In genomic region chr2:31108887-31109286, GRCh38 we compare ENCODE assay signal across 16 cellular contexts.
"Had no signal": no experiment of that assay in that cellular context is flagged by ENCODE, and none has a peak within 500 bp of the region (broad histone marks: within the 10 kb centered on the region; RNA-seq: fewer than 3 reads in every experiment).

No MANE protein-coding gene starts in this region.

- DNase-seq: activated CD4-positive, alpha-beta T cell treated with anti-CD3 and anti-CD28 coated beads, Interleukin-2, amount 10 ng/mL, durations not matched to agents 24 days and 14 days; activated CD8-positive, alpha-beta memory T cell treated with anti-CD3 and anti-CD28 coated beads for 24 hours; activated naive CD4-positive, alpha-beta T cell treated with anti-CD3 and anti-CD28 coated beads for 36 hours; colonic mucosa; effector CD4-positive, alpha-beta T cell; hippocampal formation; left cardiac atrium; stimulated activated CD4-positive, alpha-beta T cell treated with anti-CD3 and anti-CD28 coated beads, Interleukin-15, amount 100 ng/mL, for 24 hours; stimulated activated CD4-positive, alpha-beta T cell treated with anti-CD3 and anti-CD28 coated beads, Interleukin-4, amount 100 ng/mL, for 24 hours; T-cell; WERI-Rb-1 had no signal

- FAIRE-seq: endothelial cell of umbilical vein had no signal

- H3K4me3 ChIP-seq: colonic mucosa, lung, thoracic aorta had no signal

- ATAC-seq: left cardiac atrium, T-cell had no signal

- H3K36me3 Mint-ChIP-seq: T-cell had no signal

- H3K27ac Mint-ChIP-seq: activated CD4-positive, alpha-beta T cell treated with anti-CD3 and anti-CD28 coated beads, Interleukin-2, amount 10 ng/mL, durations not matched to agents 24 days and 14 days; activated naive CD4-positive, alpha-beta T cell treated with anti-CD3 and anti-CD28 coated beads for 36 hours; stimulated activated naive CD8-positive, alpha-beta T cell treated with anti-CD3 and anti-CD28 coated beads, Interleukin-15, Interleukin-2, amounts not matched to agents 100 ng/mL and 50 ng/mL, for 24 hours; T-cell had no signal

- H3K9me3 Mint-ChIP-seq: activated CD4-positive, alpha-beta T cell treated with anti-CD3 and anti-CD28 coated beads, Interleukin-2, amount 10 ng/mL, durations not matched to agents 24 days and 14 days; activated naive CD4-positive, alpha-beta T cell treated with anti-CD3 and anti-CD28 coated beads for 36 hours; stimulated activated naive CD8-positive, alpha-beta T cell treated with anti-CD3 and anti-CD28 coated beads, Interleukin-15, Interleukin-2, amounts not matched to agents 100 ng/mL and 50 ng/mL, for 24 hours; T-cell had no signal

- H3K4me3 Mint-ChIP-seq: activated CD4-positive, alpha-beta T cell treated with anti-CD3 and anti-CD28 coated beads, Interleukin-2, amount 10 ng/mL, durations not matched to agents 24 days and 14 days; activated naive CD4-positive, alpha-beta T cell treated with anti-CD3 and anti-CD28 coated beads for 36 hours; nephron; stimulated activated naive CD8-positive, alpha-beta T cell treated with anti-CD3 and anti-CD28 coated beads, Interleukin-15, Interleukin-2, amounts not matched to agents 100 ng/mL and 50 ng/mL, for 24 hours; T-cell had no signal

- H3K4me1 ChIP-seq: colonic mucosa had no signal

- H3K27ac ChIP-seq: colonic mucosa, thoracic aorta, WERI-Rb-1 had no signal

- H3K9me3 ChIP-seq: colonic mucosa, thoracic aorta had no signal

- H3K4me1 Mint-ChIP-seq: activated CD4-positive, alpha-beta T cell treated with anti-CD3 and anti-CD28 coated beads, Interleukin-2, amount 10 ng/mL, durations not matched to agents 24 days and 14 days; T-cell had no signal

- H3K27me3 ChIP-seq: colonic mucosa had no signal

- H3K36me3 ChIP-seq: colonic mucosa, thoracic aorta, WERI-Rb-1 had no signal
